ENCODE assay signal across 17 cellular contexts in genomic region chr15:36075333-36075732, GRCh38.
DNase-seq lines count a peak whose midpoint lies in the region; ATAC-seq and TF ChIP-seq lines count a peak whose summit lies in the region.
"Had no signal": no experiment of that assay in that cellular context is flagged by ENCODE, and none has a peak within 500 bp of the region (broad histone marks: within the 10 kb centered on the region; RNA-seq: fewer than 3 reads in every experiment).

No MANE protein-coding gene starts in this region.

- no peaks in the 10 kb centered on the region for H3K27me3 ChIP-seq in AG04450 (ENCODE audit: control insufficient read depth, insufficient read depth, low read length)

- H3K27ac ChIP-seq in AG04450 (ENCODE audit: low read depth, low read length) (no peak overlapping the region), SK-N-MC (peak overlapping the region; percentile 33)

- no peak for ATAC-seq in GM19463 (IDR thresholded peaks at IDR 0.05; ENCODE audit: unreplicated experiment)
- ATAC-seq: CD8-positive, alpha-beta T cell; Right ventricle myocardium inferior had no signal

- peaks cover 7% of the 10 kb centered on the region for H3K9me3 Mint-ChIP-seq in activated CD4-positive, alpha-beta T cell treated with anti-CD3 and anti-CD28 coated beads, Interleukin-2, amount 10 ng/mL, durations not matched to agents 24 days and 14 days

- H3K9me3 ChIP-seq in AG04450 (ENCODE audit: control insufficient read depth, insufficient read depth, low read length) (no peaks in the 10 kb centered on the region), SK-N-MC (ENCODE audit: low read depth, low read length) (no peaks in the 10 kb centered on the region)

- no peak overlapping the region for H3K4me3 Mint-ChIP-seq in activated CD4-positive, alpha-beta T cell treated with anti-CD3 and anti-CD28 coated beads, Interleukin-2, amount 10 ng/mL, durations not matched to agents 24 days and 14 days
- H3K4me3 Mint-ChIP-seq: B cell; CD8-positive, alpha-beta T cell; T-helper 1 cell treated with Interleukin-12 subunit alpha and Interleukin-12 subunit beta and Interleukin-4 antibody, amounts not matched to agents 30 μg/mL and 1 μg/mL, for 36 hours had no signal

- no peaks in the 10 kb centered on the region for H3K4me1 Mint-ChIP-seq in activated CD4-positive, alpha-beta T cell treated with anti-CD3 and anti-CD28 coated beads, Interleukin-2, amount 10 ng/mL, durations not matched to agents 24 days and 14 days
- H3K4me1 Mint-ChIP-seq: B cell had no signal

- H3K27ac Mint-ChIP-seq in activated CD4-positive, alpha-beta T cell treated with anti-CD3 and anti-CD28 coated beads, Interleukin-2, amount 10 ng/mL, durations not matched to agents 24 days and 14 days = no peak overlapping the region
- H3K27ac Mint-ChIP-seq: B cell; CD8-positive, alpha-beta T cell; T-helper 1 cell treated with Interleukin-12 subunit alpha and Interleukin-12 subunit beta and Interleukin-4 antibody, amounts not matched to agents 30 μg/mL and 1 μg/mL, for 36 hours had no signal

- DNase-seq in AG04450 (ENCODE audit: low read depth, low spot score) (peak; percentile 4), GM04503 (ENCODE audit: low read depth) (peak; percentile 18), SK-N-MC (ENCODE audit: low read depth, low spot score) (no peak), fibroblast of the aortic adventitia (ENCODE audit: low read depth) (peak; percentile 57), NCI-H1930 (lab: John Stamatoyannopoulos, UW) (no peak), 8988T (no peak)
- no peak for DNase-seq in activated CD4-positive, alpha-beta T cell treated with anti-CD3 and anti-CD28 coated beads, Interleukin-2, amount 10 ng/mL, durations not matched to agents 24 days and 14 days
- DNase-seq: CD8-positive, alpha-beta T cell; EL; HCEC 1CT; KBM-7; NCI-H1092; NCI-H774 had no signal

- CTCF ChIA-PET in AG04450 (lab: Charles Lee) = interaction anchor here (1.3 kb wide), 1 partner anchor 11 kb away, joined by 3 read pairs; no protein-coding TSS in a partner anchor

- no peaks in the 10 kb centered on the region for H3K36me3 Mint-ChIP-seq in activated CD4-positive, alpha-beta T cell treated with anti-CD3 and anti-CD28 coated beads, Interleukin-2, amount 10 ng/mL, durations not matched to agents 24 days and 14 days (ENCODE audit: low read depth)
- H3K36me3 Mint-ChIP-seq: CD8-positive, alpha-beta T cell had no signal

- TF ChIP-seq CTCF in AG04450 (IDR thresholded peaks at IDR 0.05; ENCODE audit: low read depth, low read length) (no peak), fibroblast of the aortic adventitia (IDR thresholded peaks at IDR 0.05; ENCODE audit: insufficient read depth, low read length) (no peak)

- no peaks in the 10 kb centered on the region for H3K36me3 ChIP-seq in SK-N-MC (ENCODE audit: insufficient read depth, low read length)

- POLR2A ChIA-PET in AG04450 (lab: Yijun Ruan, JAX) = no interaction called here

- H3K4me3 ChIP-seq in AG04450 (ENCODE audit: low read depth, low read length) = no peak overlapping the region
- H3K4me3 ChIP-seq in SK-N-MC = no peak overlapping the region
- H3K4me3 ChIP-seq in fibroblast of the aortic adventitia (ENCODE audit: low read depth, low read length) = no peak overlapping the region

- intact Hi-C loops in activated CD4-positive, alpha-beta T cell treated with anti-CD3 and anti-CD28 coated beads, Interleukin-2, amount 10 ng/mL, durations not matched to agents 24 days and 14 days (cut with micrococcal nuclease) = no loop called here

- H3K27me3 Mint-ChIP-seq in activated CD4-positive, alpha-beta T cell treated with anti-CD3 and anti-CD28 coated beads, Interleukin-2, amount 10 ng/mL, durations not matched to agents 24 days and 14 days = no peaks in the 10 kb centered on the region
- H3K27me3 Mint-ChIP-seq: B cell had no signal

- H3K9ac ChIP-seq in SK-N-MC (ENCODE audit: insufficient read length) = no peak overlapping the region

Comparison
In these comparisons a context has a peak if more than half of its experiments do, and no peak if none do; other contexts are left out.
1. DNase-seq: peak in AG04450 (single experiment), GM04503 (single experiment) and fibroblast of the aortic adventitia (single experiment); none in SK-N-MC (single experiment), activated CD4-positive, alpha-beta T cell treated with anti-CD3 and anti-CD28 coated beads, Interleukin-2, amount 10 ng/mL, durations not matched to agents 24 days and 14 days (single experiment), NCI-H1930 (0 of 2) and 8988T (single experiment).